Comparison of ENCODE assay signal across 1 cellular context in genomic region chr2:86105969-86106945, GRCh38.
TF ChIP-seq lines count a peak whose summit lies in the region.

Gene PTCD3, plus strand, starts transcription at chr2:86106235. Its CDS starts 13 bp downstream, at chr2:86106248.

TF ChIP-seq in HepG2, 621 proteins besides CTCF, POLR2A, EP300 and RAD21 (continued from another document and continues in another):
- TF ChIP-seq, protein P1, sequence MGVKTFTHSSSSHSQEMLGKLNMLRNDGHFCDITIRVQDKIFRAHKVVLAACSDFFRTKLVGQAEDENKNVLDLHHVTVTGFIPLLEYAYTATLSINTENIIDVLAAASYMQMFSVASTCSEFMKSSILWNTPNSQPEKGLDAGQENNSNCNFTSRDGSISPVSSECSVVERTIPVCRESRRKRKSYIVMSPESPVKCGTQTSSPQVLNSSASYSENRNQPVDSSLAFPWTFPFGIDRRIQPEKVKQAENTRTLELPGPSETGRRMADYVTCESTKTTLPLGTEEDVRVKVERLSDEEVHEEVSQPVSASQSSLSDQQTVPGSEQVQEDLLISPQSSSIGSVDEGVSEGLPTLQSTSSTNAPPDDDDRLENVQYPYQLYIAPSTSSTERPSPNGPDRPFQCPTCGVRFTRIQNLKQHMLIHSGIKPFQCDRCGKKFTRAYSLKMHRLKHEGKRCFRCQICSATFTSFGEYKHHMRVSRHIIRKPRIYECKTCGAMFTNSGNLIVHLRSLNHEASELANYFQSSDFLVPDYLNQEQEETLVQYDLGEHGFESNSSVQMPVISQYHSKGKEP (CRISPR knock-in tag; IDR thresholded peaks at IDR 0.05), result no peak
- TF ChIP-seq REL (CRISPR knock-in tag; conservative IDR thresholded peaks at IDR 0.05), result no peak
- peak; percentile 60; the same call in 1 of the 2 replicates for TF ChIP-seq KDM5B (CRISPR knock-in tag; IDR thresholded peaks at IDR 0.05; ENCODE audit: borderline replicate concordance)
- 0 out of 2 replicates have a peak, but pooled peaks have one; percentile 47 for TF ChIP-seq RFXAP (CRISPR knock-in tag; IDR thresholded peaks at IDR 0.05; ENCODE audit: borderline replicate concordance)
- TF ChIP-seq, protein P2, sequence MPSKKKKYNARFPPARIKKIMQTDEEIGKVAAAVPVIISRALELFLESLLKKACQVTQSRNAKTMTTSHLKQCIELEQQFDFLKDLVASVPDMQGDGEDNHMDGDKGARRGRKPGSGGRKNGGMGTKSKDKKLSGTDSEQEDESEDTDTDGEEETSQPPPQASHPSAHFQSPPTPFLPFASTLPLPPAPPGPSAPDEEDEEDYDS (CRISPR knock-in tag; IDR thresholded peaks at IDR 0.05), result peak; percentile 98
- TF ChIP-seq, protein P3, sequence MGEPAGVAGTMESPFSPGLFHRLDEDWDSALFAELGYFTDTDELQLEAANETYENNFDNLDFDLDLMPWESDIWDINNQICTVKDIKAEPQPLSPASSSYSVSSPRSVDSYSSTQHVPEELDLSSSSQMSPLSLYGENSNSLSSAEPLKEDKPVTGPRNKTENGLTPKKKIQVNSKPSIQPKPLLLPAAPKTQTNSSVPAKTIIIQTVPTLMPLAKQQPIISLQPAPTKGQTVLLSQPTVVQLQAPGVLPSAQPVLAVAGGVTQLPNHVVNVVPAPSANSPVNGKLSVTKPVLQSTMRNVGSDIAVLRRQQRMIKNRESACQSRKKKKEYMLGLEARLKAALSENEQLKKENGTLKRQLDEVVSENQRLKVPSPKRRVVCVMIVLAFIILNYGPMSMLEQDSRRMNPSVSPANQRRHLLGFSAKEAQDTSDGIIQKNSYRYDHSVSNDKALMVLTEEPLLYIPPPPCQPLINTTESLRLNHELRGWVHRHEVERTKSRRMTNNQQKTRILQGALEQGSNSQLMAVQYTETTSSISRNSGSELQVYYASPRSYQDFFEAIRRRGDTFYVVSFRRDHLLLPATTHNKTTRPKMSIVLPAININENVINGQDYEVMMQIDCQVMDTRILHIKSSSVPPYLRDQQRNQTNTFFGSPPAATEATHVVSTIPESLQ (CRISPR knock-in tag; conservative IDR thresholded peaks at IDR 0.05), result 0 out of 2 replicates have a peak, but pooled peaks have one; percentile 8
- peak; percentile 92 for TF ChIP-seq ZNF318 (CRISPR knock-in tag; IDR thresholded peaks at IDR 0.05)
- peak; percentile 91 for TF ChIP-seq ZNF883 (CRISPR knock-in tag; IDR thresholded peaks at IDR 0.05; ENCODE audit: not compliant biosample characterization)
- TF ChIP-seq GABPA (IDR thresholded peaks at IDR 0.05; ENCODE audit: low read depth, low read length), result peak; percentile 4; the same call in 1 of the 2 replicates
- TF ChIP-seq GABPA (CRISPR knock-in tag; IDR thresholded peaks at IDR 0.05; ENCODE audit: low read depth), result peak; percentile 72
- TF ChIP-seq ZNF609 (CRISPR knock-in tag; IDR thresholded peaks at IDR 0.05; ENCODE audit: borderline replicate concordance), result peak; percentile 42; the same call in 1 of the 2 replicates
- peak; percentile 77; the same call in 1 of the 2 replicates for TF ChIP-seq ZNF772 (CRISPR knock-in tag; IDR thresholded peaks at IDR 0.05)
- no peak for TF ChIP-seq ZNF557 (CRISPR knock-in tag; IDR thresholded peaks at IDR 0.05)
- TF ChIP-seq MEF2D (CRISPR knock-in tag; IDR thresholded peaks at IDR 0.05), result peak; percentile 27; the same call in 1 of the 2 replicates
- TF ChIP-seq HOXA7 (CRISPR knock-in tag; IDR thresholded peaks at IDR 0.05), result no peak
- no peak for TF ChIP-seq TEAD2 (CRISPR knock-in tag; IDR thresholded peaks at IDR 0.05)
- TF ChIP-seq ARNT2 (CRISPR knock-in tag; IDR thresholded peaks at IDR 0.05; ENCODE audit: low read depth), result peak; percentile 90; the same call in 1 of the 2 replicates
- no peak for TF ChIP-seq PCBP2 (optimal IDR thresholded peaks at IDR 0.05; ENCODE audit: low read depth, low read length, poor library complexity, severe bottlenecking)
- peak; percentile 86 for TF ChIP-seq ZNF598 (CRISPR knock-in tag; IDR thresholded peaks at IDR 0.05; ENCODE audit: borderline replicate concordance)
- no peak for TF ChIP-seq ISL2 (CRISPR knock-in tag; IDR thresholded peaks at IDR 0.05)
- TF ChIP-seq, protein P4, sequence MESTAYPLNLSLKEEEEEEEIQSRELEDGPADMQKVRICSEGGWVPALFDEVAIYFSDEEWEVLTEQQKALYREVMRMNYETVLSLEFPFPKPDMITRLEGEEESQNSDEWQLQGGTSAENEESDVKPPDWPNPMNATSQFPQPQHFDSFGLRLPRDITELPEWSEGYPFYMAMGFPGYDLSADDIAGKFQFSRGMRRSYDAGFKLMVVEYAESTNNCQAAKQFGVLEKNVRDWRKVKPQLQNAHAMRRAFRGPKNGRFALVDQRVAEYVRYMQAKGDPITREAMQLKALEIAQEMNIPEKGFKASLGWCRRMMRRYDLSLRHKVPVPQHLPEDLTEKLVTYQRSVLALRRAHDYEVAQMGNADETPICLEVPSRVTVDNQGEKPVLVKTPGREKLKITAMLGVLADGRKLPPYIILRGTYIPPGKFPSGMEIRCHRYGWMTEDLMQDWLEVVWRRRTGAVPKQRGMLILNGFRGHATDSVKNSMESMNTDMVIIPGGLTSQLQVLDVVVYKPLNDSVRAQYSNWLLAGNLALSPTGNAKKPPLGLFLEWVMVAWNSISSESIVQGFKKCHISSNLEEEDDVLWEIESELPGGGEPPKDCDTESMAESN (CRISPR knock-in tag; conservative IDR thresholded peaks at IDR 0.05), result peak; percentile 42; the same call in 1 of the 2 replicates
- 0 out of 2 replicates have a peak, but pooled peaks have one; percentile 45 for TF ChIP-seq SNAPC5 (CRISPR knock-in tag; IDR thresholded peaks at IDR 0.05; ENCODE audit: borderline replicate concordance)
- TF ChIP-seq, protein P5, sequence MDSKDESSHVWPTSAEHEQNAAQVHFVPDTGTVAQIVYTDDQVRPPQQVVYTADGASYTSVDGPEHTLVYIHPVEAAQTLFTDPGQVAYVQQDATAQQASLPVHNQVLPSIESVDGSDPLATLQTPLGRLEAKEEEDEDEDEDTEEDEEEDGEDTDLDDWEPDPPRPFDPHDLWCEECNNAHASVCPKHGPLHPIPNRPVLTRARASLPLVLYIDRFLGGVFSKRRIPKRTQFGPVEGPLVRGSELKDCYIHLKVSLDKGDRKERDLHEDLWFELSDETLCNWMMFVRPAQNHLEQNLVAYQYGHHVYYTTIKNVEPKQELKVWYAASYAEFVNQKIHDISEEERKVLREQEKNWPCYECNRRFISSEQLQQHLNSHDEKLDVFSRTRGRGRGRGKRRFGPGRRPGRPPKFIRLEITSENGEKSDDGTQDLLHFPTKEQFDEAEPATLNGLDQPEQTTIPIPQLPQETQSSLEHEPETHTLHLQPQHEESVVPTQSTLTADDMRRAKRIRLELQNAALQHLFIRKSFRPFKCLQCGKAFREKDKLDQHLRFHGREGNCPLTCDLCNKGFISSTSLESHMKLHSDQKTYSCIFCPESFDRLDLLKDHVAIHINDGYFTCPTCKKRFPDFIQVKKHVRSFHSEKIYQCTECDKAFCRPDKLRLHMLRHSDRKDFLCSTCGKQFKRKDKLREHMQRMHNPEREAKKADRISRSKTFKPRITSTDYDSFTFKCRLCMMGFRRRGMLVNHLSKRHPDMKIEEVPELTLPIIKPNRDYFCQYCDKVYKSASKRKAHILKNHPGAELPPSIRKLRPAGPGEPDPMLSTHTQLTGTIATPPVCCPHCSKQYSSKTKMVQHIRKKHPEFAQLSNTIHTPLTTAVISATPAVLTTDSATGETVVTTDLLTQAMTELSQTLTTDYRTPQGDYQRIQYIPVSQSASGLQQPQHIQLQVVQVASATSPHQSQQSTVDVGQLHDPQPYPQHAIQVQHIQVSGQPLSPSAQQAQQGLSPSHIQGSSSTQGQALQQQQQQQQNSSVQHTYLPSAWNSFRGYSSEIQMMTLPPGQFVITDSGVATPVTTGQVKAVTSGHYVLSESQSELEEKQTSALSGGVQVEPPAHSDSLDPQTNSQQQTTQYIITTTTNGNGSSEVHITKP (CRISPR knock-in tag; IDR thresholded peaks at IDR 0.05; ENCODE audit: low read depth), result peak; percentile 99
- TF ChIP-seq, protein P6, sequence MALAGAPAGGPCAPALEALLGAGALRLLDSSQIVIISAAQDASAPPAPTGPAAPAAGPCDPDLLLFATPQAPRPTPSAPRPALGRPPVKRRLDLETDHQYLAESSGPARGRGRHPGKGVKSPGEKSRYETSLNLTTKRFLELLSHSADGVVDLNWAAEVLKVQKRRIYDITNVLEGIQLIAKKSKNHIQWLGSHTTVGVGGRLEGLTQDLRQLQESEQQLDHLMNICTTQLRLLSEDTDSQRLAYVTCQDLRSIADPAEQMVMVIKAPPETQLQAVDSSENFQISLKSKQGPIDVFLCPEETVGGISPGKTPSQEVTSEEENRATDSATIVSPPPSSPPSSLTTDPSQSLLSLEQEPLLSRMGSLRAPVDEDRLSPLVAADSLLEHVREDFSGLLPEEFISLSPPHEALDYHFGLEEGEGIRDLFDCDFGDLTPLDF (CRISPR knock-in tag; IDR thresholded peaks at IDR 0.05), result peak; percentile 68; the same call in 1 of the 2 replicates
